Comparison of ENCODE assay signal across 9 cellular contexts in the genomic region with DNA sequence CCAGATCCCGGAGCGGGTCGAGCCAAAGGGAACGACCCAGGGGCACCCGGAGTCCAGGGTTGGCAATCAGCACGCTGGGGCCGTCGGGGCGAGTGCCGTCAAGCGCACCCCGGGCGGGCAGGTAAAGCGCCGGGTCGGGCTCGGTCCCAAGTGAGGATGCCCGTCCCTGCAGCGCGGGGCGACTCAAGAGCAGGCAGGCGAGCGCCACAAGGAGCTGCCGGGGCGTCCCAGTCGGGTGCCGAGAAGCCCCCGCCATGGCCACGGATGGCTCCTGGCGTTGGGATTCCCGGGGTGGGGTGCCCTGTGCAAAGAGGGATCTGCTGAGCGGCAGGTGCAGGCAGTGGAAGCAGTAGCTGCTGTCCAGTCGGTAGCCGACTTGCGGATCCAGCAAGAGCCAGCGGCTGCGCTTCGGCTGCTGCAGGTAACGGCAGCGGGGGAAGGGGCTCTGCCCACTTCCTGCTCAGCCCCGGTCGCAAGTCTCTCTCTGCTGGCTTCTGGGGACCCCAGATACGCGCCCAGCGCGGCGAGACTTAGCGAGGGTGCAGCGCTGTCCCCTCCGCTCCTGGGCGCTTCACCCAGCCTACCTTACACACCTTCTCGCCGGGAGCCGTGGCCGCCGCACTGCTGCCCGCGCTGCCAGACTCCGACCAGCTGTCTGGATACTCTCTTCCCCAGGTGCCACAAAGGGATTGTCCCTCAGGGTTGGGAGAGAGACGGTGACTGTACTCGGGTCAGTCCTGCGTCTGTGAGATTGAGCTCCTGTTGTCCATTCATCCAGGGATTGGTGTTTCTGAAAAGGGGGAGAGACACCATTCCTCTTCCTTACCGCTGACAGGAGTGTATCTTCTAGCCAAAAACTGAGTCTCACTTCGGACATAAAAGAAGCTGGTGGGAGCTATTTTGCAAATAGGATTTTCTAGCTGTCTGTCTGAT. TPM values are rescaled to one million over a fixed set of nuclear protein-coding genes. Genes with fewer than 3 reads are reported as not detected.
A peak's percentile ranks its signal among the peaks of the same experiment; 100 is the strongest.
DNase-seq lines count a peak whose midpoint lies in the region; ATAC-seq and TF ChIP-seq lines count a peak whose summit lies in the region.
"Had no signal": no experiment of that assay in that cellular context is flagged by ENCODE, and none has a peak within 500 bp of the region (broad histone marks: within the 10 kb centered on the region; RNA-seq: fewer than 3 reads in every experiment).

Gene FREM3, minus strand, starts transcription at position 256 of the 933 bp plus-strand sequence. Its CDS starts 0 bp downstream, at position 256.

- no peak within 1 kb of the TSS for H3K4me3 ChIP-seq in RWPE2 (ENCODE audit: severe bottlenecking)
- H3K4me3 ChIP-seq in retinal pigment epithelial cell (ENCODE audit: low read length): peak within 1 kb of the TSS; percentile 49
- H3K4me3 ChIP-seq in gastroesophageal sphincter: peak within 1 kb of the TSS in 1 of 2 donors; percentile 51

- TF ChIP-seq EP300 in gastroesophageal sphincter (IDR thresholded peaks at IDR 0.05): no peak

- H3K27me3 ChIP-seq in RWPE2 (ENCODE audit: insufficient read depth, poor library complexity, severe bottlenecking) (peaks cover 42% of the 10 kb centered on the region), gastroesophageal sphincter (peaks cover 45% of the 10 kb centered on the region)

- intact Hi-C loops in Right ventricle myocardium superior (cut with DNase I): no loop called here

- H3K9me3 ChIP-seq in RWPE2 (ENCODE audit: severe bottlenecking): no peaks in the 10 kb centered on the region
- H3K9me3 ChIP-seq in gastroesophageal sphincter: no peaks in the 10 kb centered on the region

- no peak for TF ChIP-seq POLR2A in gastroesophageal sphincter (IDR thresholded peaks at IDR 0.05)

- no peak within 1 kb of the TSS for H3K27ac ChIP-seq in RWPE2 (ENCODE audit: poor library complexity, severe bottlenecking)
- H3K27ac ChIP-seq in gastroesophageal sphincter: no peak within 1 kb of the TSS

- DNase-seq in RWPE2 (ENCODE audit: low spot score) (no peak), Right ventricle myocardium superior (no peak), retinal pigment epithelial cell (ENCODE audit: low read depth) (no peak), GM19240 (ENCODE audit: insufficient read length, low spot score) (no peak), omental fat pad (ENCODE audit: low spot score) (no peak)

- TF ChIP-seq CTCF in RWPE2 (IDR thresholded peaks at IDR 0.05; ENCODE audit: poor library complexity, severe bottlenecking) (no peak), retinal pigment epithelial cell (conservative IDR thresholded peaks at IDR 0.05; ENCODE audit: low read depth, low read length) (no peak), gastroesophageal sphincter (IDR thresholded peaks at IDR 0.05) (no peak), omental fat pad (IDR thresholded peaks at IDR 0.05) (no peak)

- no peaks in the 10 kb centered on the region for H3K4me1 ChIP-seq in RWPE2 (ENCODE audit: insufficient read depth, poor library complexity, severe bottlenecking)
- H3K4me1 ChIP-seq in gastroesophageal sphincter: peaks cover 0 to 22% (median 11%) of the 10 kb centered on the region in 3 donors

- no peaks in the 10 kb centered on the region for H3K36me3 ChIP-seq in RWPE2 (ENCODE audit: low read depth)
- no peaks in the 10 kb centered on the region for H3K36me3 ChIP-seq in gastroesophageal sphincter

- WGBS in gastroesophageal sphincter (ENCODE audit: low coverage in 1 of 2), 2 donors: 0% methylated on average over 1 of the region's 64 CpGs; no CpG with 5 or more reads in 1 of the 2 donors

- ATAC-seq in GM19351 (IDR thresholded peaks at IDR 0.05; ENCODE audit: unreplicated experiment) (peak; percentile 45), RWPE2 (ENCODE audit: low read depth) (peak; percentile 65), Right ventricle myocardium superior (ENCODE audit: poor library complexity) (peak; percentile 49), HG02610 (IDR thresholded peaks at IDR 0.05; ENCODE audit: unreplicated experiment) (no peak), gastroesophageal sphincter (no peak), omental fat pad (ENCODE audit: low FRiP score) (no peak)

RNA-seq across cellular contexts. Expression of gene FREM3, which starts in this region (rescaled TPM):
- 0.19 TPM for total RNA-seq in Right ventricle myocardium superior
- under 1 TPM in 1 of 4 donors, not detected in 3; under 0.01 TPM for total RNA-seq in gastroesophageal sphincter
- total RNA-seq in omental fat pad: under 1 TPM in 1 of 4 donors, not detected in 3; 0.09 TPM
- total RNA-seq: LHCN-M2 had no signal

Comparison
In these comparisons a context has a peak if more than half of its experiments do, and no peak if none do; other contexts are left out.
1. Peak in ATAC-seq in Right ventricle myocardium superior; RNA of the gene not detected or under 1 TPM.
2. ATAC-seq: peak in GM19351 (single experiment) and RWPE2 (single experiment); none in HG02610 (single experiment), gastroesophageal sphincter (single experiment) and omental fat pad (single experiment).